8 cellular contexts compared by ENCODE assay signal in the genomic region with DNA sequence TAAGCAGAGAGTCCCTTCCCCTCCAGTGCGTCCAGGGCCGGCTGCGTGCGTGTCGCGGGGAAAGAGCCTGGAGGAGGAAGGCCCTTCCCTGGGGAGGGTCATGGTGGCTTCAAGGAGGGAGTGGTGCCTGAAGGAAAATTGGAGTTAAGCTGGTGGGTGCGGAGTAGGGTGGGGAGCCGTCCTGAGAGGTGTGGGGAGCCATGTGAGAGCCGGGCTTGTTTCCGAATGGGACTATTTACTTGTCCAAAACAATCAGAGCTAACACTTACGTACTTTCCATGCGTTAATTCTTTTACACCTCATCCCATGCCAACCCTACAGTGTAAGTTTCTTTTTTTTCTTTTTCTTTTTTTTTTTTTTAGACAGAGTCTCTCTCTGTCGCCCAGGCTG. TPM values are rescaled to one million over a fixed set of nuclear protein-coding genes. Genes with fewer than 3 reads are reported as not detected.
DNase-seq lines count a peak whose midpoint lies in the region; ATAC-seq and TF ChIP-seq lines count a peak whose summit lies in the region.

No MANE protein-coding gene starts in this region.

- no peaks in the 10 kb centered on the region for H4K20me1 ChIP-seq in MM.1S (ENCODE audit: insufficient read depth, low read length)

- no peaks in the 10 kb centered on the region for H3F3A ChIP-seq in MM.1S (ENCODE audit: insufficient read depth, low read length)

- no peak for TF ChIP-seq CTCF in MM.1S (IDR thresholded peaks at IDR 0.05; ENCODE audit: low read length)

- H3K79me2 ChIP-seq in MM.1S (ENCODE audit: low read length) = peaks cover 67% of the 10 kb centered on the region

- peak; percentile 44 for ATAC-seq in GM18511 (IDR thresholded peaks at IDR 0.05; ENCODE audit: unreplicated experiment)

- H3K36me3 ChIP-seq in MM.1S (replicated peaks; ENCODE audit: insufficient read depth, low read length) (no peaks in the 10 kb centered on the region), mucosa of stomach (ENCODE audit: control insufficient read depth, insufficient read depth, low read length) (no peaks in the 10 kb centered on the region)

- peak overlapping the region; percentile 32; the same call in 1 of the 2 replicates for H3K27ac ChIP-seq in MM.1S (ENCODE audit: low read length)

- peak overlapping the region; percentile 97 for H3K4me3 ChIP-seq in MM.1S (ENCODE audit: low read length)
- H3K4me3 ChIP-seq in mucosa of stomach (ENCODE audit: low read length) = peak overlapping the region; percentile 73

- H3K27me3 ChIP-seq in MM.1S (replicated peaks; ENCODE audit: insufficient read depth, low read length) (no peaks in the 10 kb centered on the region), mucosa of stomach (ENCODE audit: control insufficient read depth, insufficient read depth, low read length) (no peaks in the 10 kb centered on the region)

- peak overlapping the region; percentile 89 for H2AFZ ChIP-seq in MM.1S (ENCODE audit: low read length)

- H3K9me2 ChIP-seq in MM.1S (replicated peaks; ENCODE audit: insufficient read depth, low read length) = no peaks in the 10 kb centered on the region

- H3K9ac ChIP-seq in MM.1S (ENCODE audit: low read length) (peak overlapping the region; percentile 81), mucosa of stomach (ENCODE audit: low read length) (peak overlapping the region; percentile 85)

- H3K9me3 ChIP-seq in MM.1S (replicated peaks; ENCODE audit: insufficient read depth, low read length) (no peaks in the 10 kb centered on the region), mucosa of stomach (ENCODE audit: control insufficient read depth, low read length) (no peaks in the 10 kb centered on the region)

- H3K4me1 ChIP-seq in MM.1S (ENCODE audit: low read length) (peaks cover 14% of the 10 kb centered on the region), mucosa of stomach (ENCODE audit: control insufficient read depth, insufficient read depth, low read length) (peaks cover 7% of the 10 kb centered on the region)

- peak; percentile 62 for DNase-seq in 8988T
- DNase-seq in MM.1S = peak; percentile 18
- DNase-seq in cerebellum (ENCODE audit: low spot score) = peak; percentile 33
- no peak for DNase-seq in NCI-H774 (lab: John Stamatoyannopoulos, UW)
- no peak for DNase-seq in epidermal melanocyte (ENCODE audit: insufficient read length, low spot score)
- DNase-seq in NCI-H1105 treated with DMSO at 0.1 percent for 48 hours (lab: John Stamatoyannopoulos, UW) = no peak

- H3K4me2 ChIP-seq in MM.1S (ENCODE audit: low read depth, low read length) = peak overlapping the region; percentile 68

RNA-seq across cellular contexts. Expression of a gene that starts 0.8 kb away (rescaled TPM):
- total RNA-seq in cerebellum = 15.3 TPM

RNA-seq across cellular contexts. Expression of a gene that starts 0.8 kb away (rescaled TPM):
- 25.0 TPM for total RNA-seq in cerebellum

Comparison
In these comparisons a context has a peak if more than half of its experiments do, and no peak if none do; other contexts are left out.
1. DNase-seq: peak in 8988T (single experiment), MM.1S (single experiment) and cerebellum (single experiment); none in NCI-H774 (single experiment), epidermal melanocyte (single experiment) and NCI-H1105 treated with DMSO at 0.1 percent for 48 hours (single experiment).